In genomic region chr4:138242076-138242829, GRCh38 we compare ENCODE assay signal across 1 cellular context.
TF ChIP-seq lines count a peak whose summit lies in the region.

SLC7A11 (minus strand) TSS chr4:138242349; CDS start chr4:138242069, 280 bp downstream.

TF ChIP-seq in HepG2, 621 proteins besides CTCF, POLR2A, EP300 and RAD21 (continued from another document and continues in another):
- TF ChIP-seq CEBPZ (IDR thresholded peaks at IDR 0.05; ENCODE audit: low read length) (no peak), KAT8 (CRISPR knock-in tag; IDR thresholded peaks at IDR 0.05) (peak; percentile 86), ISL2 (CRISPR knock-in tag; IDR thresholded peaks at IDR 0.05) (peak; percentile 84), IRF2 (CRISPR knock-in tag; IDR thresholded peaks at IDR 0.05) (peak; percentile 84), EED (CRISPR knock-in tag; IDR thresholded peaks at IDR 0.05) (no peak), RXRB (CRISPR knock-in tag; IDR thresholded peaks at IDR 0.05; ENCODE audit: borderline replicate concordance) (peak; percentile 68; the same call in 1 of the 2 replicates), SOX5 (CRISPR knock-in tag; IDR thresholded peaks at IDR 0.05; ENCODE audit: borderline replicate concordance) (peak; percentile 87), IKZF4 (CRISPR knock-in tag; IDR thresholded peaks at IDR 0.05; ENCODE audit: borderline replicate concordance, low read depth, not compliant biosample characterization) (no peak), SRY (CRISPR knock-in tag; IDR thresholded peaks at IDR 0.05) (no peak), ELF3 (CRISPR knock-in tag; IDR thresholded peaks at IDR 0.05) (peak; percentile 92), HOXA5 (CRISPR knock-in tag; IDR thresholded peaks at IDR 0.05) (peak; percentile 43; the same call in 1 of the 2 replicates), NPAS2 (CRISPR knock-in tag; IDR thresholded peaks at IDR 0.05; ENCODE audit: borderline replicate concordance) (no peak), SMAD9 (CRISPR knock-in tag; IDR thresholded peaks at IDR 0.05) (no peak), ZNF142 (CRISPR knock-in tag; IDR thresholded peaks at IDR 0.05) (no peak), ZNF652 (CRISPR knock-in tag; IDR thresholded peaks at IDR 0.05; ENCODE audit: borderline replicate concordance, low read depth) (0 out of 2 replicates have a peak, but pooled peaks have one; percentile 8), ZBTB33 (CRISPR knock-in tag; IDR thresholded peaks at IDR 0.05) (0 out of 2 replicates have a peak, but pooled peaks have one; percentile 31), XRCC5 (optimal IDR thresholded peaks at IDR 0.05; ENCODE audit: low read length) (no peak), CSRNP2 (CRISPR knock-in tag; conservative IDR thresholded peaks at IDR 0.05; ENCODE audit: low read depth) (no peak), ZNF616 (CRISPR knock-in tag; IDR thresholded peaks at IDR 0.05; ENCODE audit: low read depth) (no peak), ARID5B (CRISPR knock-in tag; IDR thresholded peaks at IDR 0.05) (peak; percentile 82), ONECUT2 (CRISPR knock-in tag; IDR thresholded peaks at IDR 0.05) (no peak), IKZF5 (CRISPR knock-in tag; IDR thresholded peaks at IDR 0.05) (no peak; the same call in none of the 2 replicates), ZBTB21 (CRISPR knock-in tag; IDR thresholded peaks at IDR 0.05) (peak; percentile 51; the same call in 1 of the 2 replicates), TFE3 (CRISPR knock-in tag; IDR thresholded peaks at IDR 0.05) (peak; percentile 36), ZFP62 (CRISPR knock-in tag; IDR thresholded peaks at IDR 0.05) (no peak), MEIS2 (CRISPR knock-in tag; IDR thresholded peaks at IDR 0.05) (no peak; the same call in 1 of the 2 replicates), SNRNP70 (IDR thresholded peaks at IDR 0.05; ENCODE audit: low read depth, low read length) (no peak), CSRNP1 (CRISPR knock-in tag; IDR thresholded peaks at IDR 0.05) (no peak), MIER3 (CRISPR knock-in tag; IDR thresholded peaks at IDR 0.05; ENCODE audit: borderline replicate concordance) (0 out of 2 replicates have a peak, but pooled peaks have one; percentile 6), ARID3A (IDR thresholded peaks at IDR 0.05; ENCODE audit: low read depth, low read length) (no peak; the same call in 1 of the 2 replicates)
